9 cellular contexts compared by ENCODE assay signal in genomic region chr2:162221064-162221463, GRCh38. TPM values are rescaled to one million over a fixed set of nuclear protein-coding genes. Genes with fewer than 3 reads are reported as not detected.
DNase-seq lines count a peak whose midpoint lies in the region; ATAC-seq lines count a peak whose summit lies in the region.
"Had no signal": no experiment of that assay in that cellular context is flagged by ENCODE, and none has a peak within 500 bp of the region (broad histone marks: within the 10 kb centered on the region; RNA-seq: fewer than 3 reads in every experiment).

No MANE protein-coding gene starts in this region.

- no peaks in the 10 kb centered on the region for H3K9me3 ChIP-seq in effector memory CD4-positive, alpha-beta T cell (ENCODE audit: control insufficient read depth, low read length)

- H3K4me1 ChIP-seq in effector memory CD4-positive, alpha-beta T cell (ENCODE audit: control insufficient read depth, insufficient read depth, low read length, poor library complexity, severe bottlenecking): no peaks in the 10 kb centered on the region

- H3K36me3 ChIP-seq in effector memory CD4-positive, alpha-beta T cell (ENCODE audit: control insufficient read depth, insufficient read depth, low read length): no peaks in the 10 kb centered on the region

- H3K9me3 Mint-ChIP-seq in activated CD4-positive, alpha-beta memory T cell treated with anti-CD3 and anti-CD28 coated beads for 36 hours: no peaks in the 10 kb centered on the region

- peak; percentile 21 for DNase-seq in NCI-H748 (lab: John Stamatoyannopoulos, UW; ENCODE audit: unreplicated experiment)
- no peak for DNase-seq in NCI-H748 treated with DMSO at 0.1 percent for 48 hours (lab: John Stamatoyannopoulos, UW)
- peak; percentile 9 for DNase-seq in NCI-H2171 (lab: John Stamatoyannopoulos, UW)
- peak; percentile 74 for DNase-seq in activated CD4-positive, alpha-beta memory T cell treated with anti-CD3 and anti-CD28 coated beads for 36 hours
- peak; percentile 8 to 38 (median 12) for DNase-seq in effector memory CD4-positive, alpha-beta T cell
- DNase-seq in mesenteric fat pad (ENCODE audit: low spot score): peak; percentile 90
- DNase-seq in stimulated activated CD8-positive, alpha-beta memory T cell treated with anti-CD3 and anti-CD28 coated beads, Interleukin-7, amount 100 ng/mL, for 24 hours (ENCODE audit: low read depth): peak; percentile 28

- CTCF ChIA-PET in activated CD4-positive, alpha-beta memory T cell treated with anti-CD3 and anti-CD28 coated beads for 36 hours (lab: Charles Lee): interaction anchor here (0.6 to 6.1 kb wide), 34 partner anchors 9 to 634 kb away, joined by 3 to 321 read pairs (median 6); partner anchors contain the start of genes FAP, GCG and IFIH1

- no peak overlapping the region for H3K27ac Mint-ChIP-seq in activated CD4-positive, alpha-beta memory T cell treated with anti-CD3 and anti-CD28 coated beads for 36 hours

- no peak overlapping the region for H3K27ac ChIP-seq in effector memory CD4-positive, alpha-beta T cell (ENCODE audit: insufficient read depth, low read length, poor library complexity, severe bottlenecking)

- H3K4me3 ChIP-seq in effector memory CD4-positive, alpha-beta T cell (ENCODE audit: insufficient read depth, low read depth, low read length, poor library complexity, severe bottlenecking): no peak overlapping the region
- H3K4me3 ChIP-seq: skin epidermis had no signal

- intact Hi-C loops in activated CD4-positive, alpha-beta memory T cell treated with anti-CD3 and anti-CD28 coated beads for 36 hours (cut with micrococcal nuclease): loop anchor here (1.0 to 10.0 kb wide), 4 partner anchors 68 to 374 kb away; no protein-coding TSS in a partner anchor

- H3K4me1 Mint-ChIP-seq in activated CD4-positive, alpha-beta memory T cell treated with anti-CD3 and anti-CD28 coated beads for 36 hours (ENCODE audit: low read depth): no peaks in the 10 kb centered on the region

- no peaks in the 10 kb centered on the region for H3K27me3 ChIP-seq in effector memory CD4-positive, alpha-beta T cell (replicated peaks; ENCODE audit: control insufficient read depth, insufficient read depth, low read length, poor library complexity, severe bottlenecking)

- H3K27me3 Mint-ChIP-seq in activated CD4-positive, alpha-beta memory T cell treated with anti-CD3 and anti-CD28 coated beads for 36 hours: peaks cover 6% of the 10 kb centered on the region

- POLR2A ChIA-PET in activated CD4-positive, alpha-beta memory T cell treated with anti-CD3 and anti-CD28 coated beads for 36 hours (lab: Charles Lee): no interaction called here

- ATAC-seq in HG02678 (IDR thresholded peaks at IDR 0.05; ENCODE audit: unreplicated experiment): peak; percentile 94

- H3K4me3 Mint-ChIP-seq in activated CD4-positive, alpha-beta memory T cell treated with anti-CD3 and anti-CD28 coated beads for 36 hours: no peak overlapping the region

- no peaks in the 10 kb centered on the region for H3K36me3 Mint-ChIP-seq in activated CD4-positive, alpha-beta memory T cell treated with anti-CD3 and anti-CD28 coated beads for 36 hours

RNA-seq across cellular contexts. Expression of gene FAP, which starts 22.2 kb away (rescaled TPM):
- total RNA-seq in activated CD4-positive, alpha-beta memory T cell treated with anti-CD3 and anti-CD28 coated beads for 36 hours: not detected
- total RNA-seq in mesenteric fat pad: 24.7 TPM

Comparison
In these comparisons a context has a peak if more than half of its experiments do, and no peak if none do; other contexts are left out.
1. RNA of gene FAP, which starts 22.2 kb away (total RNA-seq): 24.7 TPM in mesenteric fat pad (single experiment); not detected in activated CD4-positive, alpha-beta memory T cell treated with anti-CD3 and anti-CD28 coated beads for 36 hours; every median in the first group is over 10 times any median in the second.